9 cellular contexts compared by ENCODE assay signal in genomic region chr19:47610902-47611301, GRCh38. TPM values are rescaled to one million over a fixed set of nuclear protein-coding genes. Genes with fewer than 3 reads are reported as not detected.
A peak's percentile ranks its signal among the peaks of the same experiment; 100 is the strongest.
DNase-seq lines count a peak whose midpoint lies in the region; ATAC-seq and TF ChIP-seq lines count a peak whose summit lies in the region.
"Had no signal": no experiment of that assay in that cellular context is flagged by ENCODE, and none has a peak within 500 bp of the region (broad histone marks: within the 10 kb centered on the region; RNA-seq: fewer than 3 reads in every experiment).

No MANE protein-coding gene starts in this region.

- ATAC-seq in memory B cell (ENCODE audit: low read depth) (no peak), GM18867 (IDR thresholded peaks at IDR 0.05; ENCODE audit: unreplicated experiment) (no peak)

- CTCF ChIA-PET in activated naive CD4-positive, alpha-beta T cell treated with anti-CD3 and anti-CD28 coated beads, Interleukin-2, amount 10 ng/mL, durations not matched to agents 7 days and 5 days (lab: Charles Lee) = interaction anchor here (0.6 to 1.0 kb wide), 5 partner anchors 8 to 127 kb away, joined by 3 to 6 read pairs (median 3); partner anchors contain the start of gene KPTN

- H3K27ac ChIP-seq in transverse colon = peak overlapping the region; percentile 97 to 98 (median 98)

- H3K27me3 ChIP-seq in transverse colon = no peaks in the 10 kb centered on the region

- H3K4me3 Mint-ChIP-seq in activated naive CD4-positive, alpha-beta T cell treated with anti-CD3 and anti-CD28 coated beads, Interleukin-2, amount 10 ng/mL, durations not matched to agents 7 days and 5 days = peak overlapping the region; percentile 90
- H3K4me3 Mint-ChIP-seq in brain (peak overlapping the region; percentile 83 to 97 (median 84)), memory B cell (peak overlapping the region; percentile 82)

- peak overlapping the region; percentile 89 for H3K27ac Mint-ChIP-seq in activated naive CD4-positive, alpha-beta T cell treated with anti-CD3 and anti-CD28 coated beads, Interleukin-2, amount 10 ng/mL, durations not matched to agents 7 days and 5 days
- peak overlapping the region; percentile 74 to 98 (median 90) for H3K27ac Mint-ChIP-seq in brain
- no peak overlapping the region for H3K27ac Mint-ChIP-seq in memory B cell

- peak overlapping the region in 1 of 4 donors; percentile 90 for H3K4me3 ChIP-seq in transverse colon

- no peak for DNase-seq in activated naive CD4-positive, alpha-beta T cell treated with anti-CD3 and anti-CD28 coated beads, Interleukin-2, amount 10 ng/mL, durations not matched to agents 7 days and 5 days
- no peak for DNase-seq in activated naive CD4-positive, alpha-beta T cell (lab: John Stamatoyannopoulos, UW)
- DNase-seq in memory B cell (ENCODE audit: low spot score in 2 of 2) (no peak), transverse colon (peak; percentile 32), NCI-H187 treated with DMSO at 0.1 percent for 48 hours (lab: John Stamatoyannopoulos, UW) (no peak), cerebellar nuclear complex (lab: John Stamatoyannopoulos, UW) (no peak)

- H3K4me1 ChIP-seq in transverse colon = peaks cover 24 to 46% (median 27%) of the 10 kb centered on the region in 4 donors

- no peaks in the 10 kb centered on the region for H3K9me3 Mint-ChIP-seq in activated naive CD4-positive, alpha-beta T cell treated with anti-CD3 and anti-CD28 coated beads, Interleukin-2, amount 10 ng/mL, durations not matched to agents 7 days and 5 days
- H3K9me3 Mint-ChIP-seq in brain (peaks cover 0 to 4% (median 0%) of the 10 kb centered on the region in 5 experiments), memory B cell (peaks cover 2% of the 10 kb centered on the region)

- intact Hi-C loops in transverse colon (cut with DNase I; ENCODE audit: low total_unique reads) = no loop called here

- no peak for TF ChIP-seq CTCF in brain (conservative IDR thresholded peaks at IDR 0.05)
- TF ChIP-seq CTCF in transverse colon (IDR thresholded peaks at IDR 0.05) = no peak

- no peaks in the 10 kb centered on the region for H3K27me3 Mint-ChIP-seq in activated naive CD4-positive, alpha-beta T cell treated with anti-CD3 and anti-CD28 coated beads, Interleukin-2, amount 10 ng/mL, durations not matched to agents 7 days and 5 days
- no peaks in the 10 kb centered on the region for H3K27me3 Mint-ChIP-seq in brain
- no peaks in the 10 kb centered on the region for H3K27me3 Mint-ChIP-seq in memory B cell

- WGBS in transverse colon (ENCODE audit: low coverage in 1 of 2), 2 donors = 55 to 69% methylated on average over 3 to 7 of the region's 7 CpGs

- TF ChIP-seq EP300 in transverse colon (IDR thresholded peaks at IDR 0.05; ENCODE audit: low read depth) = no peak

- H3K4me1 Mint-ChIP-seq in activated naive CD4-positive, alpha-beta T cell treated with anti-CD3 and anti-CD28 coated beads, Interleukin-2, amount 10 ng/mL, durations not matched to agents 7 days and 5 days = peaks cover 34% of the 10 kb centered on the region
- H3K4me1 Mint-ChIP-seq in brain (peaks cover 51% of the 10 kb centered on the region), memory B cell (peaks cover 36% of the 10 kb centered on the region)

- in situ Hi-C loops in transverse colon (cut with MboI; ENCODE audit: low pct_ligation_motif_present in 1 of 4, low pct_unique_long_range_greater_than_20kb in 1 of 4, low sequenced_read_pairs in 3 of 4) = no loop called here

- no peaks in the 10 kb centered on the region for H3K9me3 ChIP-seq in transverse colon

- no peaks in the 10 kb centered on the region for H3K36me3 ChIP-seq in transverse colon

- H3K36me3 Mint-ChIP-seq in activated naive CD4-positive, alpha-beta T cell treated with anti-CD3 and anti-CD28 coated beads, Interleukin-2, amount 10 ng/mL, durations not matched to agents 7 days and 5 days = peaks cover 26% of the 10 kb centered on the region
- H3K36me3 Mint-ChIP-seq in brain (peaks cover 15% of the 10 kb centered on the region), memory B cell (peaks cover 7% of the 10 kb centered on the region)

- TF ChIP-seq POLR2A in transverse colon (IDR thresholded peaks at IDR 0.05) = no peak

RNA-seq across cellular contexts. Expression of gene BICRA, which starts 2.0 kb away (rescaled TPM):
- 15.7 TPM for polyA plus RNA-seq in brain (ENCODE audit: insufficient read depth, low read depth, low replicate concordance)
- 10 to 100 TPM; 11.6 to 30.3 (median 13.2) TPM for total RNA-seq in transverse colon

RNA-seq across cellular contexts. Expression of gene ZNF541, which starts 38.0 kb away (rescaled TPM):
- 0.08 TPM for polyA plus RNA-seq in brain (ENCODE audit: insufficient read depth, low read depth, low replicate concordance)
- under 1 TPM in 1 of 4 donors, not detected in 3; 0.16 TPM for total RNA-seq in transverse colon
- total RNA-seq: glomerular endothelial cell had no signal
